In the genomic region with DNA sequence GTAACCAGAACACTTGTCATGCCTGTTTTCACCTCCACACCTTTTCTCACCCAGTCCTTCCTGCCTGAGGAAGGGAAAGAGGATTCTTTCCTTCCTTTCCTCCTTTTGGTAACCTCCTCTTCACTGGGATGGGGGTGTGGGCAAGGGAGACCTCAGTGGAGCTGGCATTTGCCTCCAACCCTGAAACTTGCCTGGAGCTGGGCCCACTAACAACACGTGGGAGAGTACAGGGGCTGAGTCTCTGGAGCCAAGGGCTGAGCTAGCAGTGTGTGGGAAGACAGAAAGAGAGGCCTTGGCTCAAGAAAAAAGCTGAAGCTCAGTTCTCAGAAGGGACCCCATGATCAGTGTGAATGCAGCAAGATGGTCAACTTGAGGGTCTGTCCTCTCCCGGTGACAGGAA, we compare ENCODE assay signal across 17 cellular contexts.
DNase-seq lines count a peak whose midpoint lies in the region; ATAC-seq and TF ChIP-seq lines count a peak whose summit lies in the region.
"Had no signal": no experiment of that assay in that cellular context is flagged by ENCODE, and none has a peak within 500 bp of the region (broad histone marks: within the 10 kb centered on the region; RNA-seq: fewer than 3 reads in every experiment).

No MANE protein-coding gene starts in this region.

- H3K23ac ChIP-seq in H9 (ENCODE audit: insufficient read length, low read depth, low read length) (no peak overlapping the region), mesendoderm (ENCODE audit: low read length) (no peak overlapping the region)

- H2BK5ac ChIP-seq in H9 (ENCODE audit: insufficient read length, low read length) (no peak overlapping the region), mesendoderm (ENCODE audit: low read length) (peak overlapping the region; percentile 73)

- H3K79me2 ChIP-seq in H9 (ENCODE audit: insufficient read depth, low read length) (no peaks in the 10 kb centered on the region), mesendoderm (ENCODE audit: control insufficient read depth, insufficient read depth, low read length) (no peaks in the 10 kb centered on the region), neural progenitor cell (ENCODE audit: low read depth) (no peaks in the 10 kb centered on the region)

- no peaks in the 10 kb centered on the region for H4K20me1 ChIP-seq in H9 (ENCODE audit: control insufficient read depth, insufficient read depth, insufficient read length)
- no peaks in the 10 kb centered on the region for H4K20me1 ChIP-seq in neural progenitor cell (ENCODE audit: low read depth)

- H3K14ac ChIP-seq in H9 (ENCODE audit: insufficient read depth, low read length) = no peak overlapping the region

- no peak overlapping the region for H3K4me2 ChIP-seq in H9 (ENCODE audit: insufficient read depth, insufficient read length, low read length)
- no peak overlapping the region for H3K4me2 ChIP-seq in mesendoderm (ENCODE audit: low read length)
- H3K4me2 ChIP-seq in neural progenitor cell = no peak overlapping the region
- H3K4me2 ChIP-seq: A549 had no signal

- no peak overlapping the region for H2BK12ac ChIP-seq in H9 (ENCODE audit: insufficient read length, low read depth, low read length)

- H3K36me3 Mint-ChIP-seq in H9 (ENCODE audit: insufficient read depth in 1 of 3, low read depth in 3 of 3) (no peaks in the 10 kb centered on the region; a peak in 3 of 7 replicates), neural progenitor cell (no peaks in the 10 kb centered on the region)
- H3K36me3 Mint-ChIP-seq: CD14-positive monocyte; CD4-positive, alpha-beta memory T cell had no signal

- H3K27ac ChIP-seq in H9 (ENCODE audit: insufficient read length, low read depth, low read length) (no peak overlapping the region), mesendoderm (ENCODE audit: low read depth, low read length) (peak overlapping the region; percentile 67), neural progenitor cell (no peak overlapping the region)
- H3K27ac ChIP-seq: 22Rv1, A549 had no signal

- H3K27ac Mint-ChIP-seq in H9 = no peak overlapping the region
- H3K27ac Mint-ChIP-seq in neural progenitor cell = no peak overlapping the region
- H3K27ac Mint-ChIP-seq: CD4-positive, alpha-beta memory T cell had no signal

- H3K18ac ChIP-seq in H9 (ENCODE audit: insufficient read length, low read depth, low read length) = no peak overlapping the region
- H3K18ac ChIP-seq in mesendoderm (ENCODE audit: low read length) = no peak overlapping the region

- H3K27me3 ChIP-seq in H9 (ENCODE audit: insufficient read depth, low read length) (no peaks in the 10 kb centered on the region), mesendoderm (ENCODE audit: insufficient read depth, low read length, poor library complexity) (no peaks in the 10 kb centered on the region), neural progenitor cell (no peaks in the 10 kb centered on the region)

- H2BK120ac ChIP-seq in H9 (ENCODE audit: low read depth, low read length, poor library complexity, severe bottlenecking) (no peak overlapping the region), mesendoderm (ENCODE audit: low read depth, low read length) (no peak overlapping the region)

- TF ChIP-seq CTCF in H9 (conservative IDR thresholded peaks at IDR 0.05) = no peak
- TF ChIP-seq CTCF in neural progenitor cell (IDR thresholded peaks at IDR 0.05) = no peak

- H3K36me3 ChIP-seq in mesendoderm (ENCODE audit: control insufficient read depth, insufficient read depth, low read length) (no peaks in the 10 kb centered on the region), neural progenitor cell (no peaks in the 10 kb centered on the region)

- H2BK20ac ChIP-seq in H9 (ENCODE audit: low read depth, low read length, poor library complexity, severe bottlenecking) = no peak overlapping the region

- no peak overlapping the region for H2BK15ac ChIP-seq in H9 (ENCODE audit: low read depth, low read length)
- H2BK15ac ChIP-seq in mesendoderm (replicated peaks; ENCODE audit: low read depth) = no peak overlapping the region

- no peaks in the 10 kb centered on the region for H3F3A ChIP-seq in neural progenitor cell (ENCODE audit: low read depth)

- H3K27me3 Mint-ChIP-seq in H9 (ENCODE audit: low read depth) (peaks cover 9% of the 10 kb centered on the region), neural progenitor cell (ENCODE audit: insufficient read depth, low read depth) (peaks cover 12% of the 10 kb centered on the region)

- ATAC-seq in activated CD4-positive, CD25-positive, alpha-beta regulatory T cell treated with anti-CD3 and anti-CD28 coated beads, Interleukin-2, amount 50 U/mL, for 24 hours = no peak
- ATAC-seq: A549 had no signal

- WGBS in H9 (ENCODE audit: extremely low coverage, insufficient read length, low lambda C conversion rate) = no CpG with 5 or more reads among the region's 2 CpGs
- WGBS in mesendoderm (ENCODE audit: extremely low coverage, insufficient coverage, low lambda C conversion rate) = no CpG with 5 or more reads among the region's 2 CpGs

- no peak overlapping the region for H3K4ac ChIP-seq in H9 (ENCODE audit: low read depth, low read length)
- no peak overlapping the region for H3K4ac ChIP-seq in mesendoderm (ENCODE audit: low read depth, low read length)

- no peak overlapping the region for H4K91ac ChIP-seq in H9 (ENCODE audit: insufficient read length, low read depth, low read length)

- no peak overlapping the region for H3K56ac ChIP-seq in H9 (ENCODE audit: insufficient read length, low read depth, low read length)
- H3K56ac ChIP-seq in mesendoderm (ENCODE audit: low read length) = no peak overlapping the region

- no peaks in the 10 kb centered on the region for H3K23me2 ChIP-seq in H9 (ENCODE audit: insufficient read length, low read depth, low read length, poor library complexity, severe bottlenecking)

- H3K4me1 ChIP-seq in H9 (ENCODE audit: insufficient read depth, low read length) = no peaks in the 10 kb centered on the region
- H3K4me1 ChIP-seq in mesendoderm (ENCODE audit: control insufficient read depth, low read depth, low read length) = peaks cover 4% of the 10 kb centered on the region
- no peaks in the 10 kb centered on the region for H3K4me1 ChIP-seq in neural progenitor cell
- H3K4me1 ChIP-seq: A549 had no signal

- H3K9me3 ChIP-seq in H9 (ENCODE audit: control insufficient read depth, low read depth, low read length) = no peaks in the 10 kb centered on the region
- peaks cover 9% of the 10 kb centered on the region for H3K9me3 ChIP-seq in neural progenitor cell (ENCODE audit: low read depth)

- H3K9me3 Mint-ChIP-seq in H9 (peaks cover 27 to 33% of the 10 kb centered on the region in 2 experiments), neural progenitor cell (peaks cover 21% of the 10 kb centered on the region)

- H2AFZ ChIP-seq in H9 (ENCODE audit: low read length) (no peak overlapping the region), neural progenitor cell (replicated peaks) (no peak overlapping the region)

- no peak overlapping the region for H2AK5ac ChIP-seq in H9 (ENCODE audit: insufficient read length, low read length)
- H2AK5ac ChIP-seq in mesendoderm (ENCODE audit: low read length) = no peak overlapping the region

- H3K4me3 Mint-ChIP-seq in H9 (no peak overlapping the region), neural progenitor cell (no peak overlapping the region)
- H3K4me3 Mint-ChIP-seq: CD14-positive monocyte; CD4-positive, alpha-beta memory T cell had no signal

- no peaks in the 10 kb centered on the region for H3K79me1 ChIP-seq in H9 (ENCODE audit: insufficient read depth, low read depth, low read length, poor library complexity, severe bottlenecking)
- H3K79me1 ChIP-seq in mesendoderm (ENCODE audit: low read length) = no peaks in the 10 kb centered on the region

- H3K9ac ChIP-seq in H9 (ENCODE audit: extremely low read depth, insufficient read length, low read length) = no peak overlapping the region
- H3K9ac ChIP-seq in mesendoderm (ENCODE audit: low read length) = no peak overlapping the region
- no peak overlapping the region for H3K9ac ChIP-seq in neural progenitor cell

- H3T11ph ChIP-seq in H9 (ENCODE audit: low read length) = no peak overlapping the region

- peak; percentile 4 for DNase-seq in H9
- peak; percentile 15 for DNase-seq in ecto neural progenitor cell (ENCODE audit: low spot score)
- DNase-seq in mesendoderm = no peak
- peak; percentile 12 for DNase-seq in ureter (ENCODE audit: low spot score)
- no peak for DNase-seq in neural progenitor cell (ENCODE audit: low spot score)
- no peak for DNase-seq in NCI-H146 treated with DMSO at 0.1 percent for 48 hours (lab: John Stamatoyannopoulos, UW; ENCODE audit: unreplicated experiment)
- DNase-seq: AML-193; CD4-positive, alpha-beta memory T cell; DMS153; DMS79; GF-D8; GOT3; H7 had no signal

- H3K4me3 ChIP-seq in mesendoderm (ENCODE audit: low read length) (no peak overlapping the region), neural progenitor cell (no peak overlapping the region)
- H3K4me3 ChIP-seq: A549 had no signal

- no peak overlapping the region for H4K8ac ChIP-seq in H9 (replicated peaks; ENCODE audit: insufficient read length, low read depth, low read length)
- H4K8ac ChIP-seq in mesendoderm (ENCODE audit: low read depth, low read length) = no peak overlapping the region

- H3K4me1 Mint-ChIP-seq in H9 = peaks cover 7 to 12% of the 10 kb centered on the region in 2 experiments
- H3K4me1 Mint-ChIP-seq in neural progenitor cell = no peaks in the 10 kb centered on the region
- H3K4me1 Mint-ChIP-seq: CD14-positive monocyte; CD4-positive, alpha-beta memory T cell had no signal

- H4K5ac ChIP-seq in H9 (ENCODE audit: insufficient read length, low read depth, low read length) (no peak overlapping the region), mesendoderm (ENCODE audit: low read length) (no peak overlapping the region)

Comparison
In these comparisons a context has a peak if more than half of its experiments do, and no peak if none do; other contexts are left out.
1. DNase-seq: peak in H9 (single experiment), ecto neural progenitor cell (single experiment) and ureter (single experiment); none in mesendoderm (single experiment), neural progenitor cell (single experiment) and NCI-H146 treated with DMSO at 0.1 percent for 48 hours (single experiment).